ENCODE assay signal across 27 cellular contexts in genomic region chr3:65186268-65186667, GRCh38.
DNase-seq lines count a peak whose midpoint lies in the region; ATAC-seq and TF ChIP-seq lines count a peak whose summit lies in the region.
"Had no signal": no experiment of that assay in that cellular context is flagged by ENCODE, and none has a peak within 500 bp of the region (broad histone marks: within the 10 kb centered on the region; RNA-seq: fewer than 3 reads in every experiment).

No MANE protein-coding gene starts in this region.

- peaks cover 0 to 7% of the 10 kb centered on the region in 2 experiments; a peak in 1 of 4 replicates for H3K4me1 ChIP-seq in SK-N-SH (ENCODE audit: control insufficient read depth in 1 of 2, insufficient read depth in 2 of 2, low read depth in 1 of 2, low read length in 1 of 2)
- H3K4me1 ChIP-seq: A549, BLaER1, Caco-2 had no signal

- H4K20me1 ChIP-seq in SK-N-SH (ENCODE audit: insufficient read depth), result no peaks in the 10 kb centered on the region
- H4K20me1 ChIP-seq: BLaER1; BLaER1 treated with 17β-estradiol and CSF1 and Interleukin-3, amounts not matched to agents 10 nM and 100 nM had no signal

- no peak overlapping the region for H2AFZ ChIP-seq in SK-N-SH (ENCODE audit: low read depth)

- no peak overlapping the region for H3K4me2 ChIP-seq in SK-N-SH
- H3K4me2 ChIP-seq: A549; BLaER1; BLaER1 treated with 17β-estradiol and CSF1 and Interleukin-3, amounts not matched to agents 10 nM and 100 nM had no signal

- no peaks in the 10 kb centered on the region for H3F3A ChIP-seq in SK-N-SH (replicated peaks; ENCODE audit: insufficient read depth)

- H3K27me3 ChIP-seq in SK-N-SH (ENCODE audit: insufficient read depth), result no peaks in the 10 kb centered on the region
- H3K27me3 ChIP-seq: BE2C; BLaER1; BLaER1 treated with 17β-estradiol and CSF1 and Interleukin-3, amounts not matched to agents 10 nM and 100 nM had no signal

- H3K27ac ChIP-seq in SK-N-SH (ENCODE audit: low read depth in 2 of 2, low read length in 1 of 2), result no peak overlapping the region
- H3K27ac ChIP-seq: 22Rv1; A549; BLaER1; BLaER1 treated with 17β-estradiol and CSF1 and Interleukin-3, amounts not matched to agents 10 nM and 100 nM; C4-2B had no signal

- POLR2A ChIA-PET in SK-N-SH (lab: Yijun Ruan, JAX), result no interaction called here

- no peak for DNase-seq in SK-N-SH
- DNase-seq: 8988T; ACHN; AML-193; BE2C; C1 segment of cervical spinal cord; Caco-2; Calu3; CD4-positive, alpha-beta memory T cell; CD4-positive, alpha-beta T cell; CD4-positive, CD25-positive, alpha-beta regulatory T cell; CD8-positive, alpha-beta memory T cell; CD8-positive, alpha-beta T cell; COR-L47; DMS 273 treated with DMSO at 0.1 percent for 48 hours; DMS153; DMS53; DMS79; DMS79 treated with DMSO at 0.1 percent for 48 hours; DND-41; EL had no signal

- H3K9me2 ChIP-seq in SK-N-SH, result no peaks in the 10 kb centered on the region

- TF ChIP-seq CTCF in SK-N-SH (IDR thresholded peaks at IDR 0.05), result no peak

- H3K9ac ChIP-seq in SK-N-SH, result no peak overlapping the region
- H3K9ac ChIP-seq: BLaER1; BLaER1 treated with 17β-estradiol and CSF1 and Interleukin-3, amounts not matched to agents 10 nM and 100 nM had no signal

- no peak for TF ChIP-seq EP300 in SK-N-SH (IDR thresholded peaks at IDR 0.05; ENCODE audit: borderline replicate concordance in 1 of 2, low read depth in 1 of 2, low read length in 1 of 2)

- no peak for ATAC-seq in SK-N-SH treated with all-trans-retinoic acid at 6 μM for 48 hours
- ATAC-seq: A549; CD8-positive, alpha-beta T cell had no signal

- WGBS in SK-N-SH (ENCODE audit: low lambda C conversion rate), result 56% methylated on average over 2 of the region's 2 CpGs

- no peaks in the 10 kb centered on the region for H3K79me2 ChIP-seq in SK-N-SH (ENCODE audit: insufficient read depth)

- no peak for TF ChIP-seq RAD21 in SK-N-SH (IDR thresholded peaks at IDR 0.05; ENCODE audit: low read length)

- H3K4me3 ChIP-seq in SK-N-SH (ENCODE audit: low read depth in 2 of 2, low read length in 1 of 2), result no peak overlapping the region
- H3K4me3 ChIP-seq: A549; BLaER1; BLaER1 treated with 17β-estradiol and CSF1 and Interleukin-3, amounts not matched to agents 10 nM and 100 nM had no signal

- no peaks in the 10 kb centered on the region for H3K36me3 ChIP-seq in SK-N-SH (replicated peaks in 1 of 2; ENCODE audit: control insufficient read depth in 1 of 2, insufficient read depth in 2 of 2, low read length in 1 of 2)
- H3K36me3 ChIP-seq: BE2C; BLaER1; BLaER1 treated with 17β-estradiol and CSF1 and Interleukin-3, amounts not matched to agents 10 nM and 100 nM had no signal

- CTCF ChIA-PET in SK-N-SH (lab: Yijun Ruan, JAX), result no interaction called here

- H3K9me3 ChIP-seq in SK-N-SH, result no peaks in the 10 kb centered on the region
- H3K9me3 ChIP-seq: A549, BE2C, BLaER1, Caco-2 had no signal

TF ChIP-seq in SK-N-SH treated with all-trans-retinoic acid at 6 μM for 48 hours, 23 proteins besides CTCF, POLR2A, EP300 and RAD21:
- peak; percentile 95 for TF ChIP-seq ZNF8 (CRISPR knock-in tag; IDR thresholded peaks at IDR 0.05)
- no peak for TF ChIP-seq CSDC2 (CRISPR knock-in tag; IDR thresholded peaks at IDR 0.05)
- no peak for TF ChIP-seq TCF4 (CRISPR knock-in tag; IDR thresholded peaks at IDR 0.05; ENCODE audit: borderline replicate concordance)

TF ChIP-seq in SK-N-SH, 30 proteins besides CTCF, POLR2A, EP300 and RAD21:
- TF ChIP-seq POLR2AphosphoS5 (IDR thresholded peaks at IDR 0.05; ENCODE audit: low read depth, low read length) (no peak), FOXJ3 (CRISPR knock-in tag; IDR thresholded peaks at IDR 0.05) (no peak), RCOR1 (IDR thresholded peaks at IDR 0.05; ENCODE audit: low read length) (no peak), USF2 (IDR thresholded peaks at IDR 0.05; ENCODE audit: borderline replicate concordance, low read depth, low read length) (no peak), TAF1 (IDR thresholded peaks at IDR 0.05; ENCODE audit: borderline replicate concordance, low read depth, low read length) (no peak), ZBTB33 (IDR thresholded peaks at IDR 0.05; ENCODE audit: borderline replicate concordance, low read depth) (no peak), MEF2A (IDR thresholded peaks at IDR 0.05; ENCODE audit: borderline replicate concordance, low read depth) (no peak), CHD2 (IDR thresholded peaks at IDR 0.05; ENCODE audit: low read length, partially characterized antibody) (no peak), TEAD4 (IDR thresholded peaks at IDR 0.05; ENCODE audit: borderline replicate concordance, insufficient read depth) (no peak), RXRA (IDR thresholded peaks at IDR 0.05; ENCODE audit: borderline replicate concordance, low read depth) (no peak), FOXM1 (IDR thresholded peaks at IDR 0.05; ENCODE audit: low read depth) (no peak), PBX3 (IDR thresholded peaks at IDR 0.05) (no peak), MAX (IDR thresholded peaks at IDR 0.05; ENCODE audit: low read depth) (no peak), NRF1 (IDR thresholded peaks at IDR 0.05; ENCODE audit: low read depth, low read length) (no peak), JUND (IDR thresholded peaks at IDR 0.05) (no peak)
- TF ChIP-seq, protein P1, sequence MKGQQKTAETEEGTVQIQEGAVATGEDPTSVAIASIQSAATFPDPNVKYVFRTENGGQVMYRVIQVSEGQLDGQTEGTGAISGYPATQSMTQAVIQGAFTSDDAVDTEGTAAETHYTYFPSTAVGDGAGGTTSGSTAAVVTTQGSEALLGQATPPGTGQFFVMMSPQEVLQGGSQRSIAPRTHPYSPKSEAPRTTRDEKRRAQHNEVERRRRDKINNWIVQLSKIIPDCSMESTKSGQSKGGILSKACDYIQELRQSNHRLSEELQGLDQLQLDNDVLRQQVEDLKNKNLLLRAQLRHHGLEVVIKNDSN (IDR thresholded peaks at IDR 0.05; ENCODE audit: borderline replicate concordance, low read depth), result no peak
